Comparison of ENCODE assay signal across 1 cellular context in genomic region chr19:5237190-5237780, GRCh38.
TF ChIP-seq lines count a peak whose summit lies in the region.

No MANE protein-coding gene starts in this region.

TF ChIP-seq in H1, 55 proteins besides CTCF, POLR2A, EP300 and RAD21:
- no peak for TF ChIP-seq RFX5 (IDR thresholded peaks at IDR 0.05; ENCODE audit: borderline replicate concordance, low read depth, low read length)
- no peak for TF ChIP-seq HDAC6 (IDR thresholded peaks at IDR 0.05; ENCODE audit: low read depth, low read length)
- TF ChIP-seq CBX8 (IDR thresholded peaks at IDR 0.05; ENCODE audit: borderline replicate concordance, low read depth, low read length): no peak
- no peak for TF ChIP-seq POLR2AphosphoS5 (IDR thresholded peaks at IDR 0.05; ENCODE audit: low read depth, low read length)
- TF ChIP-seq BCL11A (IDR thresholded peaks at IDR 0.05; ENCODE audit: low read depth in 2 of 2, low read length in 2 of 2): no peak
- TF ChIP-seq EGR1 (IDR thresholded peaks at IDR 0.05; ENCODE audit: borderline replicate concordance, low read depth, low read length): peak; percentile 72
- TF ChIP-seq CHD7 (IDR thresholded peaks at IDR 0.05; ENCODE audit: insufficient replicate concordance, low read length): no peak
- no peak for TF ChIP-seq GTF2F1 (IDR thresholded peaks at IDR 0.05; ENCODE audit: borderline replicate concordance, low read depth, low read length)
